In genomic region chr12:114286145-114286544, GRCh38 we compare ENCODE assay signal across 23 cellular contexts.
"Had no signal": no experiment of that assay in that cellular context is flagged by ENCODE, and none has a peak within 500 bp of the region (broad histone marks: within the 10 kb centered on the region; RNA-seq: fewer than 3 reads in every experiment).

No MANE protein-coding gene starts in this region.

- H3K36me3 ChIP-seq: lower lobe of right lung, neutrophil, right lobe of liver, suprapubic skin, transverse colon, upper lobe of right lung, uterus had no signal

- H3K4me1 ChIP-seq: lower lobe of right lung, parathyroid adenoma, right lobe of liver, suprapubic skin, transverse colon, upper lobe of right lung, uterus had no signal

- H3K9me3 ChIP-seq: lower lobe of right lung, neutrophil, right lobe of liver, suprapubic skin, transverse colon, upper lobe of right lung, uterus had no signal

- H3K27ac ChIP-seq: lower lobe of right lung, neutrophil, parathyroid adenoma, right lobe of liver, suprapubic skin, transverse colon, upper lobe of right lung, uterus had no signal

- H3K4me2 ChIP-seq: smooth muscle cell had no signal

- H3K79me2 ChIP-seq: parathyroid adenoma had no signal

- ATAC-seq: effector memory CD8-positive, alpha-beta T cell; left ventricle myocardium superior; lower lobe of right lung; natural killer cell; right lobe of liver; stimulated activated naive CD8-positive, alpha-beta T cell treated with anti-CD3 and anti-CD28 coated beads, Interleukin-15, amount 100 ng/mL, for 72 hours; upper lobe of right lung had no signal

- H3K9ac ChIP-seq: parathyroid adenoma had no signal

- H3K4me1 Mint-ChIP-seq: natural killer cell; stimulated activated naive CD8-positive, alpha-beta T cell treated with anti-CD3 and anti-CD28 coated beads, Interleukin-15, amount 100 ng/mL, for 72 hours had no signal

- DNase-seq: cortex of kidney; effector memory CD8-positive, alpha-beta T cell; hypothalamus; left ventricle myocardium superior; lower lobe of right lung; natural killer cell; right lobe of liver; stimulated activated CD4-positive, alpha-beta T cell treated with anti-CD3 and anti-CD28 coated beads, Interleukin-12 subunit alpha, Interleukin-12 subunit beta, amount 100 ng/mL, for 4 hours; stimulated activated CD4-positive, alpha-beta T cell treated with anti-CD3 and anti-CD28 coated beads, Interleukin-1b, Interleukin-23, amount 100 ng/mL, for 48 hours; stimulated activated CD4-positive, alpha-beta T cell treated with anti-CD3 and anti-CD28 coated beads, Interleukin-4, amount 100 ng/mL, for 1 hour; stimulated activated CD8-positive, alpha-beta memory T cell treated with anti-CD3 and anti-CD28 coated beads, Interleukin-4, amount 100 ng/mL, for 48 hours; stimulated activated naive CD4-positive, alpha-beta T cell; stimulated activated naive CD8-positive, alpha-beta T cell treated with anti-CD3 and anti-CD28 coated beads, Interleukin-15, amount 100 ng/mL, for 72 hours; transverse colon; upper lobe of right lung; uterus had no signal

- FAIRE-seq: frontal cortex, keratinocyte had no signal

- H3K4me3 ChIP-seq: lower lobe of right lung, right lobe of liver, smooth muscle cell, suprapubic skin, transverse colon, upper lobe of right lung, uterus had no signal

- H3K36me3 Mint-ChIP-seq: natural killer cell had no signal

- H3K4me3 Mint-ChIP-seq: effector memory CD8-positive, alpha-beta T cell; natural killer cell; stimulated activated naive CD8-positive, alpha-beta T cell treated with anti-CD3 and anti-CD28 coated beads, Interleukin-15, amount 100 ng/mL, for 72 hours had no signal

- H3K27me3 ChIP-seq: right lobe of liver, transverse colon, upper lobe of right lung, uterus had no signal

- H2AFZ ChIP-seq: parathyroid adenoma had no signal

- H3K27ac Mint-ChIP-seq: effector memory CD8-positive, alpha-beta T cell; natural killer cell; progenitor cell of endocrine pancreas had no signal

- H3K27me3 Mint-ChIP-seq: stimulated activated naive CD8-positive, alpha-beta T cell treated with anti-CD3 and anti-CD28 coated beads, Interleukin-15, amount 100 ng/mL, for 72 hours had no signal

- H3K9me3 Mint-ChIP-seq: natural killer cell; stimulated activated naive CD8-positive, alpha-beta T cell treated with anti-CD3 and anti-CD28 coated beads, Interleukin-15, amount 100 ng/mL, for 72 hours had no signal
